11 cellular contexts compared by ENCODE assay signal in the genomic region with DNA sequence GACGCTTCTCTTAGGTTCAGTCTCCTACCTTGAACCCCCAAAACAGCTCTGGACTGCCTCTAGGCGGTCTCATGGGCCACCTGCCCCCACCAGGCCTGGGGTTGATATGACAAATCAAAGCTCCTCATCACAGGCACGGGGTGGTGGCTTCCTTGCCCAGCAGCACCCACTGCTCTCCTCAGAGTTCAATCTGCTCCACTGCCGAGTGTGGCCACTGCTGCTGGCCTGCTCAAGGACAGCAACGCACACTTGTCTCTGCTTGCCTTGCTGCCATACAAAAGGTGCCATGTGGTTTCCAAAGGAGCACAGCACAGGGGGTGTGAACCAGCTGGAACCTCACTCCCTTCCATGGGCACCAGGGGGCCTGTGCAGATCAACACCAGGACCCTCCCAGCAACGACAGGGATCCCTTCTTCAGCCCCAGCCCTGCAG. TPM values are rescaled to one million over a fixed set of nuclear protein-coding genes. Genes with fewer than 3 reads are reported as not detected.
A peak's percentile ranks its signal among the peaks of the same experiment; 100 is the strongest.
DNase-seq lines count a peak whose midpoint lies in the region; FAIRE-seq and TF ChIP-seq lines count a peak whose summit lies in the region.
"Had no signal": no experiment of that assay in that cellular context is flagged by ENCODE, and none has a peak within 500 bp of the region (broad histone marks: within the 10 kb centered on the region; RNA-seq: fewer than 3 reads in every experiment).

No MANE protein-coding gene starts in this region.

- no peaks in the 10 kb centered on the region for H3K9me3 Mint-ChIP-seq in neural progenitor cell

- H3K4me1 ChIP-seq in endothelial cell of umbilical vein (ENCODE audit: control insufficient read depth, extremely low read depth, insufficient read depth, low read length) (no peaks in the 10 kb centered on the region), neural progenitor cell (peaks cover 59% of the 10 kb centered on the region)

- H3K27me3 ChIP-seq in endothelial cell of umbilical vein (ENCODE audit: control insufficient read depth in 2 of 2, insufficient read depth in 2 of 2, low read length in 2 of 2): peaks cover 24 to 27% of the 10 kb centered on the region in 2 experiments
- H3K27me3 ChIP-seq in neural progenitor cell: peaks cover 46% of the 10 kb centered on the region

- POLR2A ChIA-PET in endothelial cell of umbilical vein (lab: Charles Lee): no interaction called here

- H3K27ac Mint-ChIP-seq in neural progenitor cell: no peak overlapping the region
- H3K27ac Mint-ChIP-seq: activated naive CD8-positive, alpha-beta T cell had no signal

- peak in 1 of 2 donors; percentile 36 for TF ChIP-seq CTCF in endothelial cell of umbilical vein (IDR thresholded peaks at IDR 0.05; ENCODE audit: extremely low read depth in 1 of 2, insufficient read depth in 1 of 2, low read depth in 1 of 2, low read length in 2 of 2)
- TF ChIP-seq CTCF in retinal pigment epithelial cell (conservative IDR thresholded peaks at IDR 0.05; ENCODE audit: low read depth, low read length): peak; percentile 50
- TF ChIP-seq CTCF in neural progenitor cell (IDR thresholded peaks at IDR 0.05): no peak

- H3K36me3 ChIP-seq in endothelial cell of umbilical vein (ENCODE audit: control insufficient read depth in 2 of 2, extremely low read depth in 1 of 2, insufficient read depth in 2 of 2, low read length in 2 of 2) (no peaks in the 10 kb centered on the region), neural progenitor cell (no peaks in the 10 kb centered on the region)

- intact Hi-C loops in endothelial cell of umbilical vein (cut with micrococcal nuclease): loop anchor here (1.0 kb wide), 1 partner anchor 32 kb away; no protein-coding TSS in a partner anchor

- FAIRE-seq in endothelial cell of umbilical vein (lab: Jason Lieb, UNC): no peak

- dilution Hi-C loops in endothelial cell of umbilical vein (cut with MboI; ENCODE audit: extremely low pct_ligation_motif_present, low sequenced_read_pairs): no loop called here

- no TSS peak for BruUV-seq in endothelial cell of umbilical vein (replicated peaks; lab: Mats Ljungman, UMichigan)

- H3K4me1 Mint-ChIP-seq in neural progenitor cell: peaks cover 63% of the 10 kb centered on the region

- no peaks in the 10 kb centered on the region for H3K9me3 ChIP-seq in endothelial cell of umbilical vein (replicated peaks; ENCODE audit: control insufficient read depth, insufficient read depth, low read length)
- H3K9me3 ChIP-seq in neural progenitor cell (ENCODE audit: low read depth): no peaks in the 10 kb centered on the region

- no peak overlapping the region for H3K9ac ChIP-seq in endothelial cell of umbilical vein (replicated peaks; ENCODE audit: extremely low read depth, insufficient read depth, low read length)
- H3K9ac ChIP-seq in neural progenitor cell: no peak overlapping the region

- no peaks in the 10 kb centered on the region for H3K36me3 Mint-ChIP-seq in neural progenitor cell
- H3K36me3 Mint-ChIP-seq: activated naive CD8-positive, alpha-beta T cell had no signal

- no peaks in the 10 kb centered on the region for H3K9me1 ChIP-seq in endothelial cell of umbilical vein (replicated peaks; ENCODE audit: control insufficient read depth, extremely low read depth, insufficient read depth, low read length)

- H3K4me2 ChIP-seq in endothelial cell of umbilical vein (ENCODE audit: insufficient read depth, low read length) (no peak overlapping the region), neural progenitor cell (no peak overlapping the region)

- H4K20me1 ChIP-seq in endothelial cell of umbilical vein (replicated peaks; ENCODE audit: control insufficient read depth, extremely low read depth, insufficient read depth, low read length) (no peaks in the 10 kb centered on the region), neural progenitor cell (ENCODE audit: low read depth) (peaks cover 38% of the 10 kb centered on the region)

- peaks cover 20% of the 10 kb centered on the region for H3K27me3 Mint-ChIP-seq in neural progenitor cell (ENCODE audit: insufficient read depth, low read depth)
- H3K27me3 Mint-ChIP-seq: activated naive CD8-positive, alpha-beta T cell had no signal

- no peaks in the 10 kb centered on the region for H3K79me2 ChIP-seq in endothelial cell of umbilical vein (ENCODE audit: control insufficient read depth, insufficient read depth, low read length)
- H3K79me2 ChIP-seq in neural progenitor cell (ENCODE audit: low read depth): no peaks in the 10 kb centered on the region

- H3F3A ChIP-seq in neural progenitor cell (ENCODE audit: low read depth): peaks cover 45% of the 10 kb centered on the region

- H2AFZ ChIP-seq in endothelial cell of umbilical vein (ENCODE audit: low read depth, low read length): no peak overlapping the region
- no peak overlapping the region for H2AFZ ChIP-seq in neural progenitor cell (replicated peaks)

- no peak overlapping the region for H3K4me3 Mint-ChIP-seq in neural progenitor cell
- H3K4me3 Mint-ChIP-seq: activated naive CD8-positive, alpha-beta T cell had no signal

- DNase-seq in DMS 273 treated with DMSO at 0.1 percent for 48 hours (lab: John Stamatoyannopoulos, UW): peak; percentile 17
- peak; percentile 49 for DNase-seq in NAMALWA (ENCODE audit: low spot score)
- DNase-seq in endothelial cell of umbilical vein (ENCODE audit: low read depth, low spot score): peak; percentile 11
- no peak for DNase-seq in retinal pigment epithelial cell (ENCODE audit: low read depth)
- DNase-seq in NCI-H345 (lab: John Stamatoyannopoulos, UW): no peak
- DNase-seq in neural progenitor cell (ENCODE audit: low spot score): no peak
- no peak for DNase-seq in NCI-H1436 (lab: John Stamatoyannopoulos, UW)
- no peak for DNase-seq in activated effector memory CD4-positive, alpha-beta T cell treated with anti-CD3 and anti-CD28 coated beads, Interleukin-2, amount 50 U/mL, for 16 hours

- H3K4me3 ChIP-seq in endothelial cell of umbilical vein (replicated peaks in 1 of 3; ENCODE audit: insufficient read depth in 1 of 3, low read depth in 1 of 3, low read length in 3 of 3) (no peak overlapping the region), retinal pigment epithelial cell (ENCODE audit: low read length) (no peak overlapping the region), neural progenitor cell (no peak overlapping the region)

- H3K27ac ChIP-seq in endothelial cell of umbilical vein (ENCODE audit: insufficient read depth, low read depth, low read length): no peak overlapping the region
- H3K27ac ChIP-seq in neural progenitor cell: no peak overlapping the region
- H3K27ac ChIP-seq: HL-60 had no signal

- CTCF ChIA-PET in endothelial cell of umbilical vein (lab: Charles Lee): interaction anchor here (0.9 to 8.8 kb wide), 8 partner anchors 9 to 358 kb away, joined by 3 to 64 read pairs (median 6); no protein-coding TSS in a partner anchor

- TF ChIP-seq POLR2A in endothelial cell of umbilical vein (IDR thresholded peaks at IDR 0.05; ENCODE audit: low read depth, low read length): no peak

RNA-seq across cellular contexts. Expression of gene KBTBD13, which starts 10.2 kb away (rescaled TPM):
- total RNA-seq in endothelial cell of umbilical vein: not detected in 2 replicates
- not detected in 2 replicates for polyA plus RNA-seq in endothelial cell of umbilical vein
- polyA plus RNA-seq in endothelial cell of umbilical vein (2011; cell fraction: cytosol; rRNA removed): not detected in 2 replicates
- polyA plus RNA-seq in endothelial cell of umbilical vein (2011; cell fraction: nucleus; rRNA removed): not detected in 2 replicates
- not detected in 2 replicates for polyA plus RNA-seq in endothelial cell of umbilical vein (2012)
- polyA minus RNA-seq in endothelial cell of umbilical vein: not detected in 2 replicates
- polyA minus RNA-seq in endothelial cell of umbilical vein (2011; cell fraction: cytosol; rRNA and poly(A)+ RNA removed): not detected
- not detected in 2 replicates for polyA minus RNA-seq in endothelial cell of umbilical vein (2011; cell fraction: nucleus; rRNA and poly(A)+ RNA removed)
- total RNA-seq in neural progenitor cell (ENCODE audit: low replicate concordance): not detected in 2 replicates
- total RNA-seq: NCI-H460 had no signal

RNA-seq across cellular contexts. Expression of gene RASL12, which starts 18.9 kb away (rescaled TPM):
- total RNA-seq in endothelial cell of umbilical vein (not detected in 2 replicates), neural progenitor cell (ENCODE audit: low replicate concordance) (5.8 and 7.7 TPM in 2 replicates)
- not detected in 2 replicates for polyA plus RNA-seq in endothelial cell of umbilical vein
- not detected in 2 replicates for polyA plus RNA-seq in endothelial cell of umbilical vein (2011; cell fraction: cytosol; rRNA removed)
- not detected in 2 replicates for polyA plus RNA-seq in endothelial cell of umbilical vein (2011; cell fraction: nucleus; rRNA removed)
- polyA plus RNA-seq in endothelial cell of umbilical vein (2012): not detected in 2 replicates
- not detected in 2 replicates for polyA minus RNA-seq in endothelial cell of umbilical vein
- polyA minus RNA-seq in endothelial cell of umbilical vein (2011; cell fraction: cytosol; rRNA and poly(A)+ RNA removed): not detected
- polyA minus RNA-seq in endothelial cell of umbilical vein (2011; cell fraction: nucleus; rRNA and poly(A)+ RNA removed): not detected in 2 replicates

RNA-seq across cellular contexts. Expression of gene UBAP1L, which starts 28.3 kb away (rescaled TPM):
- total RNA-seq in endothelial cell of umbilical vein (3.9 and 5.0 TPM in 2 replicates), neural progenitor cell (ENCODE audit: low replicate concordance) (0.39 and 1.1 TPM in 2 replicates)
- polyA plus RNA-seq in endothelial cell of umbilical vein: 1.9 and 2.9 TPM in 2 replicates
- polyA plus RNA-seq in endothelial cell of umbilical vein (2011; cell fraction: cytosol; rRNA removed): 0.26 and 0.62 TPM in 2 replicates
- 16.2 and 17.2 TPM in 2 replicates for polyA plus RNA-seq in endothelial cell of umbilical vein (2011; cell fraction: nucleus; rRNA removed)
- polyA plus RNA-seq in endothelial cell of umbilical vein (2012): 0.50 and 0.61 TPM in 2 replicates
- polyA minus RNA-seq in endothelial cell of umbilical vein: 3.7 and 3.9 TPM in 2 replicates
- polyA minus RNA-seq in endothelial cell of umbilical vein (2011; cell fraction: cytosol; rRNA and poly(A)+ RNA removed): 1.1 TPM
- polyA minus RNA-seq in endothelial cell of umbilical vein (2011; cell fraction: nucleus; rRNA and poly(A)+ RNA removed): 7.6 and 8.6 TPM in 2 replicates

RNA-seq across cellular contexts. Expression of gene SLC51B, which starts 41.5 kb away (rescaled TPM):
- not detected in 2 replicates for total RNA-seq in endothelial cell of umbilical vein
- polyA plus RNA-seq in endothelial cell of umbilical vein: not detected in 2 replicates
- polyA plus RNA-seq in endothelial cell of umbilical vein (2011; cell fraction: cytosol; rRNA removed): not detected in 2 replicates
- not detected in 2 replicates for polyA plus RNA-seq in endothelial cell of umbilical vein (2011; cell fraction: nucleus; rRNA removed)
- not detected in 2 replicates for polyA plus RNA-seq in endothelial cell of umbilical vein (2012)
- polyA minus RNA-seq in endothelial cell of umbilical vein: not detected in 2 replicates
- not detected for polyA minus RNA-seq in endothelial cell of umbilical vein (2011; cell fraction: cytosol; rRNA and poly(A)+ RNA removed)
- polyA minus RNA-seq in endothelial cell of umbilical vein (2011; cell fraction: nucleus; rRNA and poly(A)+ RNA removed): not detected in 2 replicates
- total RNA-seq in neural progenitor cell (ENCODE audit: low replicate concordance): not detected in 2 replicates

RNA-seq across cellular contexts. Expression of gene PDCD7, which starts 46.9 kb away (rescaled TPM):
- total RNA-seq in endothelial cell of umbilical vein: 19.5 and 26.6 TPM in 2 replicates
- 11.1 and 12.1 TPM in 2 replicates for polyA plus RNA-seq in endothelial cell of umbilical vein
- polyA plus RNA-seq in endothelial cell of umbilical vein (2011; cell fraction: cytosol; rRNA removed): 13.3 and 14.1 TPM in 2 replicates
- polyA plus RNA-seq in endothelial cell of umbilical vein (2011; cell fraction: nucleus; rRNA removed): 17.1 and 27.8 TPM in 2 replicates
- 12.2 and 13.9 TPM in 2 replicates for polyA plus RNA-seq in endothelial cell of umbilical vein (2012)
- polyA minus RNA-seq in endothelial cell of umbilical vein: 11.2 and 18.0 TPM in 2 replicates
- 30.2 TPM for polyA minus RNA-seq in endothelial cell of umbilical vein (2011; cell fraction: cytosol; rRNA and poly(A)+ RNA removed)
- 11.5 and 14.8 TPM in 2 replicates for polyA minus RNA-seq in endothelial cell of umbilical vein (2011; cell fraction: nucleus; rRNA and poly(A)+ RNA removed)
- 24.7 and 26.2 TPM in 2 replicates for total RNA-seq in neural progenitor cell (ENCODE audit: low replicate concordance)

Comparison
In these comparisons a context has a peak if more than half of its experiments do, and no peak if none do; other contexts are left out.
1. DNase-seq: peak in DMS 273 treated with DMSO at 0.1 percent for 48 hours (single experiment), NAMALWA (single experiment) and endothelial cell of umbilical vein (single experiment); none in retinal pigment epithelial cell (single experiment), NCI-H345 (single experiment), neural progenitor cell (single experiment), NCI-H1436 (single experiment) and activated effector memory CD4-positive, alpha-beta T cell treated with anti-CD3 and anti-CD28 coated beads, Interleukin-2, amount 50 U/mL, for 16 hours (single experiment).